ENCODE assay signal across 1 cellular context in genomic region chr6:142377112-142377848, GRCh38.
TF ChIP-seq lines count a peak whose summit lies in the region.

No MANE protein-coding gene starts in this region.

TF ChIP-seq in HepG2, 621 proteins besides CTCF, POLR2A, EP300 and RAD21 (continued from another document and continues in another):
- TF ChIP-seq RNF219 (CRISPR knock-in tag; IDR thresholded peaks at IDR 0.05), result no peak
- no peak for TF ChIP-seq STAT5B (CRISPR knock-in tag; IDR thresholded peaks at IDR 0.05)
- no peak for TF ChIP-seq TGIF2 (CRISPR knock-in tag; IDR thresholded peaks at IDR 0.05)
- TF ChIP-seq MAF1 (CRISPR knock-in tag; IDR thresholded peaks at IDR 0.05; ENCODE audit: borderline replicate concordance), result no peak
- TF ChIP-seq TAF15 (IDR thresholded peaks at IDR 0.05; ENCODE audit: low read depth, low read length, poor library complexity, severe bottlenecking), result no peak
- no peak for TF ChIP-seq ZFP82 (CRISPR knock-in tag; IDR thresholded peaks at IDR 0.05; ENCODE audit: borderline replicate concordance)
- peak; percentile 83 for TF ChIP-seq SALL1 (CRISPR knock-in tag; IDR thresholded peaks at IDR 0.05)
- no peak for TF ChIP-seq LRRFIP1 (CRISPR knock-in tag; conservative IDR thresholded peaks at IDR 0.05)
- no peak for TF ChIP-seq ZNF781 (CRISPR knock-in tag; IDR thresholded peaks at IDR 0.05; ENCODE audit: borderline replicate concordance, not compliant biosample characterization)
- no peak for TF ChIP-seq SKI (IDR thresholded peaks at IDR 0.05; ENCODE audit: partially characterized antibody)
- TF ChIP-seq IRF9 (CRISPR knock-in tag; IDR thresholded peaks at IDR 0.05; ENCODE audit: borderline replicate concordance), result no peak
- 0 out of 2 replicates have a peak, but pooled peaks have one; percentile 33 for TF ChIP-seq PITX1 (CRISPR knock-in tag; IDR thresholded peaks at IDR 0.05)
- peak; percentile 74; the same call in 1 of the 2 replicates for TF ChIP-seq ZFP90 (CRISPR knock-in tag; IDR thresholded peaks at IDR 0.05; ENCODE audit: borderline replicate concordance)
- peak; percentile 32; the same call in 1 of the 2 replicates for TF ChIP-seq ZBTB26 (CRISPR knock-in tag; IDR thresholded peaks at IDR 0.05; ENCODE audit: borderline replicate concordance)
- no peak for TF ChIP-seq ZNF20 (CRISPR knock-in tag; IDR thresholded peaks at IDR 0.05)
- TF ChIP-seq NCOA2 (CRISPR knock-in tag; IDR thresholded peaks at IDR 0.05), result no peak
- TF ChIP-seq CREB1 (IDR thresholded peaks at IDR 0.05), result no peak
- no peak for TF ChIP-seq CREB1 (CRISPR knock-in tag; IDR thresholded peaks at IDR 0.05)
- TF ChIP-seq ZNF407 (CRISPR knock-in tag; IDR thresholded peaks at IDR 0.05; ENCODE audit: not compliant biosample characterization), result no peak
- no peak for TF ChIP-seq ZBTB7A (CRISPR knock-in tag; IDR thresholded peaks at IDR 0.05)
- TF ChIP-seq ZFP91 (CRISPR knock-in tag; IDR thresholded peaks at IDR 0.05; ENCODE audit: borderline replicate concordance), result no peak
- TF ChIP-seq ZSCAN31 (CRISPR knock-in tag; IDR thresholded peaks at IDR 0.05; ENCODE audit: low read depth), result no peak
- TF ChIP-seq SMARCC2 (IDR thresholded peaks at IDR 0.05), result no peak
- peak; percentile 43; the same call in 1 of the 2 replicates for TF ChIP-seq CEBPG (CRISPR knock-in tag; IDR thresholded peaks at IDR 0.05)
- no peak for TF ChIP-seq MIER2 (CRISPR knock-in tag; IDR thresholded peaks at IDR 0.05)
- peak; percentile 41; the same call in 1 of the 2 replicates for TF ChIP-seq FOXO1 (CRISPR knock-in tag; IDR thresholded peaks at IDR 0.05)
- peak; percentile 86 for TF ChIP-seq POLR2G (IDR thresholded peaks at IDR 0.05; ENCODE audit: low read depth, low read length)
- TF ChIP-seq MXI1 (IDR thresholded peaks at IDR 0.05; ENCODE audit: borderline replicate concordance, low read depth, low read length), result no peak
- no peak for TF ChIP-seq KMT2A (CRISPR knock-in tag; IDR thresholded peaks at IDR 0.05)
- no peak for TF ChIP-seq RORA (CRISPR knock-in tag; IDR thresholded peaks at IDR 0.05)
- TF ChIP-seq GATAD1 (CRISPR knock-in tag; IDR thresholded peaks at IDR 0.05), result no peak
- no peak for TF ChIP-seq FOXP1 (IDR thresholded peaks at IDR 0.05)
- TF ChIP-seq FOXP1 (CRISPR knock-in tag; IDR thresholded peaks at IDR 0.05), result no peak
- TF ChIP-seq FOXO4 (CRISPR knock-in tag; conservative IDR thresholded peaks at IDR 0.05), result no peak
- no peak for TF ChIP-seq ZFP37 (CRISPR knock-in tag; IDR thresholded peaks at IDR 0.05; ENCODE audit: borderline replicate concordance)
- no peak for TF ChIP-seq CC2D1A (CRISPR knock-in tag; IDR thresholded peaks at IDR 0.05)
- TF ChIP-seq ZNF296 (CRISPR knock-in tag; conservative IDR thresholded peaks at IDR 0.05), result no peak
- TF ChIP-seq NFATC3 (CRISPR knock-in tag; IDR thresholded peaks at IDR 0.05), result no peak
- TF ChIP-seq NAIF1 (CRISPR knock-in tag; IDR thresholded peaks at IDR 0.05; ENCODE audit: borderline replicate concordance), result no peak
- peak; percentile 33; the same call in 1 of the 2 replicates for TF ChIP-seq ZMYM4 (CRISPR knock-in tag; IDR thresholded peaks at IDR 0.05)
- peak; percentile 32; the same call in 1 of the 2 replicates for TF ChIP-seq SP5 (CRISPR knock-in tag; IDR thresholded peaks at IDR 0.05; ENCODE audit: borderline replicate concordance, low read depth)
- no peak for TF ChIP-seq CBX2 (IDR thresholded peaks at IDR 0.05; ENCODE audit: low read depth, low read length)
- TF ChIP-seq CBX2 (CRISPR knock-in tag; IDR thresholded peaks at IDR 0.05; ENCODE audit: low read depth), result no peak
- no peak for TF ChIP-seq ZNF558 (CRISPR knock-in tag; IDR thresholded peaks at IDR 0.05; ENCODE audit: borderline replicate concordance)
- no peak for TF ChIP-seq ZNF264 (CRISPR knock-in tag; IDR thresholded peaks at IDR 0.05)
- peak; percentile 50; the same call in 1 of the 2 replicates for TF ChIP-seq ZBTB20 (CRISPR knock-in tag; IDR thresholded peaks at IDR 0.05; ENCODE audit: borderline replicate concordance, low read depth)
- TF ChIP-seq GLMP (CRISPR knock-in tag; IDR thresholded peaks at IDR 0.05; ENCODE audit: borderline replicate concordance), result no peak
